ENCODE assay signal across 17 cellular contexts in the genomic region with DNA sequence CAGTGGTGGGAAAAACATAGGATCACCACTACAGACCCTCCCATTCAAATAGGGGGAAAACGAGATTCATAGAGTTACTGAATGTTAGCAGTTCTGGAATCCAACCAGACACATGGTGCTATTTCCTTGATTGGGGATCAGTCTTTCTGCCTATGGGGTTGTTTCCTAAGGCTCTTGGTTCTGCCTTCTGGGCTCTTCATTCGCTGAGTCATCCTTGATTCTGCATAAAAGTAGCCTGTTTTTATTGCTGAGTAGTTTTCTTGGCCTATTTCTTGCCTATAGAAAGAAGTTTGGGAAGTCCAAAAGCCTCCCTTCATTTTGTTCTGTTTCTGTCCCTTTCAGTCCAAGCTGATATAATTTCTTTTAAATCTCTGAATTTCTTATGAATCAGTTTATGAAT.
DNase-seq lines count a peak whose midpoint lies in the region; ATAC-seq, FAIRE-seq and TF ChIP-seq lines count a peak whose summit lies in the region.
"Had no signal": no experiment of that assay in that cellular context is flagged by ENCODE, and none has a peak within 500 bp of the region (broad histone marks: within the 10 kb centered on the region; RNA-seq: fewer than 3 reads in every experiment).

No MANE protein-coding gene starts in this region.

- intact Hi-C loops in Right ventricle myocardium superior (cut with DNase I), result no loop called here

- peak; percentile 65 for DNase-seq in EH (ENCODE audit: low read depth)
- DNase-seq in LHCN-M2 (ENCODE audit: low read depth), result peak; percentile 19
- DNase-seq in bronchial epithelial cell (ENCODE audit: low read depth), result peak; percentile 20
- DNase-seq in kidney tubule cell (ENCODE audit: low spot score), result peak; percentile 32
- no peak for DNase-seq in Right ventricle myocardium superior
- DNase-seq in stimulated activated CD4-positive, alpha-beta T cell treated with anti-CD3 and anti-CD28 coated beads, Interleukin-4, amount 100 ng/mL, for 4 hours, result no peak
- no peak for DNase-seq in NCI-H526 treated with DMSO at 0.1 percent for 48 hours (lab: John Stamatoyannopoulos, UW)
- DNase-seq: activated CD8-positive, alpha-beta memory T cell treated with anti-CD3 and anti-CD28 coated beads for 24 hours; anterior cingulate cortex; midbrain; NCI-H1436; small intestine; stimulated activated naive CD8-positive, alpha-beta T cell treated with anti-CD3 and anti-CD28 coated beads, Interleukin-15, Interleukin-2, amounts not matched to agents 100 U/mL and 50 U/mL, for 24 hours; uterus had no signal

- TF ChIP-seq CTCF in bronchial epithelial cell (IDR thresholded peaks at IDR 0.05; ENCODE audit: insufficient read depth, low read length, severe bottlenecking), result no peak

- FAIRE-seq in bronchial epithelial cell (lab: Jason Lieb, UNC), result no peak
- FAIRE-seq: frontal cortex, small intestine had no signal

- no peak for ATAC-seq in HG03378 (IDR thresholded peaks at IDR 0.05; ENCODE audit: unreplicated experiment)
- ATAC-seq in Right ventricle myocardium superior (ENCODE audit: poor library complexity), result no peak
- ATAC-seq: stimulated activated naive CD8-positive, alpha-beta T cell treated with anti-CD3 and anti-CD28 coated beads, Interleukin-15, Interleukin-2, amounts not matched to agents 100 U/mL and 50 U/mL, for 24 hours had no signal

- no peaks in the 10 kb centered on the region for H3K27me3 ChIP-seq in bronchial epithelial cell (ENCODE audit: control insufficient read depth, insufficient read depth, low read length)
- H3K27me3 ChIP-seq: BLaER1 treated with 17β-estradiol and CSF1 and Interleukin-3, amounts not matched to agents 10 nM and 100 nM; uterus had no signal

- H3K4me3 ChIP-seq in bronchial epithelial cell (ENCODE audit: low read depth, low read length), result no peak overlapping the region
- H3K4me3 ChIP-seq: BLaER1 treated with 17β-estradiol and CSF1 and Interleukin-3, amounts not matched to agents 10 nM and 100 nM; uterus had no signal

- H3K36me3 ChIP-seq in bronchial epithelial cell (ENCODE audit: control insufficient read depth, insufficient read depth, low read length), result no peaks in the 10 kb centered on the region
- H3K36me3 ChIP-seq: uterus had no signal

Comparison
In these comparisons a context has a peak if more than half of its experiments do, and no peak if none do; other contexts are left out.
1. DNase-seq: peak in EH (single experiment), LHCN-M2 (single experiment), bronchial epithelial cell (single experiment) and kidney tubule cell (single experiment); none in Right ventricle myocardium superior (single experiment), stimulated activated CD4-positive, alpha-beta T cell treated with anti-CD3 and anti-CD28 coated beads, Interleukin-4, amount 100 ng/mL, for 4 hours (0 of 2) and NCI-H526 treated with DMSO at 0.1 percent for 48 hours (single experiment).